ENCODE assay signal across 16 cellular contexts in genomic region chr2:217459675-217460405, GRCh38.
"Had no signal": no experiment of that assay in that cellular context is flagged by ENCODE, and none has a peak within 500 bp of the region (broad histone marks: within the 10 kb centered on the region; RNA-seq: fewer than 3 reads in every experiment).

No MANE protein-coding gene starts in this region.

- ATAC-seq: activated CD4-positive, alpha-beta T cell treated with anti-CD3 and anti-CD28 coated beads for 36 hours; body of pancreas; WTC11 had no signal

- DNase-seq: activated CD4-positive, alpha-beta T cell treated with anti-CD3 and anti-CD28 coated beads for 36 hours; activated CD4-positive, alpha-beta T cell treated with anti-CD3 and anti-CD28 coated beads, Interleukin-2, amount 50 U/mL, for 48 hours; activated gamma-delta T cell treated with Interleukin-2 at 50 U/mL for 16 hours; activated naive CD8-positive, alpha-beta T cell treated with anti-CD3 and anti-CD28 coated beads for 36 hours; activated T-cell treated with anti-CD3 and anti-CD28 coated beads for 4 hours; amniotic stem cell; body of pancreas; central memory CD4-positive, alpha-beta T cell; endodermal cell; immature natural killer cell; naive B cell; stimulated activated CD4-positive, alpha-beta T cell treated with anti-CD3 and anti-CD28 coated beads, Interleukin-12 subunit alpha, Interleukin-12 subunit beta, amount 100 ng/mL, for 4 hours; stimulated activated CD4-positive, alpha-beta T cell treated with anti-CD3 and anti-CD28 coated beads, Interleukin-2, amount 100 ng/mL, for 24 hours; stimulated activated naive CD4-positive, alpha-beta T cell treated with Interleukin-2 at 50 U/mL for 16 hours; tibial artery had no signal
